In the genomic region with DNA sequence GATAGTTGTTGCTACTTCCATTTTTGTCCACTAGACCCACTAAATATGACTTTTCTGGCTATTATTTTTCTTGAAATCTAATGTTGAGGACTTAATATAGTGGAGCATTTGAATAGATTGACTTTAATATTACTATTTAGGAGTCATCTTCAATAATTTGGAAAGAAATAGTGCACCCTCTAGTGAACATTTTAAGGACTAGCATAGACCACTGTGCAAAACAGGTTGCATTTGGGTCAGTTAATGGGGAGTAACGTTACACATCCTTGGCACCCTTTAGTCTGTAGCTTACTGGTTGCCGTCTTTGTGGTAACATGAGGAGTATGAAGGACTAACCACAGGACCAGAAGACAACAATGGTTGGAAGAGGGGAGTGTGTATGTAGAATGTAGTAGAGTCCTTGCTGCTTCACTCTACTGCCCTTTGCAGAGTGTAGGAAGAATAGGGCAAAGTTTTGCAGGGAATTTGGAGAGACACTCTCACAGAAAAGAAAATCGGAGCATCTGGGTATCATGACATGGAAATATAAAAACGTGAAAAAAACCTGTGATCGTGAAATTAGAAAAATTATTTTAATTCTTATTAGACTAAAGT, we compare ENCODE assay signal across 8 cellular contexts. TPM values are rescaled to one million over a fixed set of nuclear protein-coding genes. Genes with fewer than 3 reads are reported as not detected.
DNase-seq lines count a peak whose midpoint lies in the region; TF ChIP-seq lines count a peak whose summit lies in the region.

No MANE protein-coding gene starts in this region.

- H2AFZ ChIP-seq in osteoblast (ENCODE audit: low read length), result no peak overlapping the region

- no peaks in the 10 kb centered on the region for H3K9me3 Mint-ChIP-seq in endodermal cell
- H3K9me3 Mint-ChIP-seq in activated CD4-positive, alpha-beta memory T cell treated with anti-CD3 and anti-CD28 coated beads, Interleukin-2, amount 10 ng/mL, durations not matched to agents 7 days and 5 days, result no peaks in the 10 kb centered on the region

- 83 to 87% methylated on average over 4 to 5 of the region's 5 CpGs for WGBS in endodermal cell (ENCODE audit: insufficient coverage in 1 of 2, insufficient read length in 1 of 2), 2 experiments

- POLR2A ChIA-PET in activated CD4-positive, alpha-beta memory T cell treated with anti-CD3 and anti-CD28 coated beads, Interleukin-2, amount 10 ng/mL, durations not matched to agents 7 days and 5 days (lab: Charles Lee), result no interaction called here

- no peaks in the 10 kb centered on the region for H3K9me3 ChIP-seq in endodermal cell (ENCODE audit: control insufficient read depth, low read length)
- no peaks in the 10 kb centered on the region for H3K9me3 ChIP-seq in osteoblast (ENCODE audit: low read depth, low read length)

- H3K36me3 ChIP-seq in endodermal cell (ENCODE audit: control insufficient read depth, insufficient read depth, low read length) (no peaks in the 10 kb centered on the region), osteoblast (ENCODE audit: insufficient read depth, low read length) (no peaks in the 10 kb centered on the region)

- no peak overlapping the region for H3K9ac ChIP-seq in endodermal cell (ENCODE audit: extremely low read depth, low read length, poor library complexity, severe bottlenecking)

- in situ Hi-C loops in GM13977 (cut with MboI; ENCODE audit: low pct_unique_long_range_greater_than_20kb, low sequenced_read_pairs, unreplicated experiment), result no loop called here

- no peak overlapping the region for H3K4me3 ChIP-seq in endodermal cell (ENCODE audit: low read length)
- H3K4me3 ChIP-seq in osteoblast (ENCODE audit: insufficient read depth, low read length), result no peak overlapping the region

- no peaks in the 10 kb centered on the region for H3K27me3 Mint-ChIP-seq in endodermal cell (ENCODE audit: insufficient read depth)
- peaks cover 20% of the 10 kb centered on the region for H3K27me3 Mint-ChIP-seq in activated CD4-positive, alpha-beta memory T cell treated with anti-CD3 and anti-CD28 coated beads, Interleukin-2, amount 10 ng/mL, durations not matched to agents 7 days and 5 days

- no peaks in the 10 kb centered on the region for H3K4me1 Mint-ChIP-seq in endodermal cell
- no peaks in the 10 kb centered on the region for H3K4me1 Mint-ChIP-seq in activated CD4-positive, alpha-beta memory T cell treated with anti-CD3 and anti-CD28 coated beads, Interleukin-2, amount 10 ng/mL, durations not matched to agents 7 days and 5 days

- no peak overlapping the region for H3K4me2 ChIP-seq in osteoblast (ENCODE audit: insufficient read depth, low read length)

- no peaks in the 10 kb centered on the region for H3K36me3 Mint-ChIP-seq in endodermal cell (ENCODE audit: low read depth)
- H3K36me3 Mint-ChIP-seq in activated CD4-positive, alpha-beta memory T cell treated with anti-CD3 and anti-CD28 coated beads, Interleukin-2, amount 10 ng/mL, durations not matched to agents 7 days and 5 days (ENCODE audit: low read depth), result no peaks in the 10 kb centered on the region

- H4K20me1 ChIP-seq in osteoblast (ENCODE audit: insufficient read depth, low read length), result no peaks in the 10 kb centered on the region

- DNase-seq in GM13977 (ENCODE audit: low spot score) (no peak), NCI-H2107 treated with DMSO at 0.1 percent for 48 hours (lab: John Stamatoyannopoulos, UW; ENCODE audit: unreplicated experiment) (peak; percentile 68), endodermal cell (no peak), osteoblast (ENCODE audit: insufficient read length, low spot score, missing footprints) (no peak), hepatic stellate cell (ENCODE audit: low spot score) (no peak), NCI-H2081 (lab: John Stamatoyannopoulos, UW) (no peak)
- no peak for DNase-seq in stimulated activated CD8-positive, alpha-beta memory T cell treated with anti-CD3 and anti-CD28 coated beads, Interleukin-4, amount 100 ng/mL, for 48 hours
- DNase-seq in activated CD4-positive, alpha-beta memory T cell treated with anti-CD3 and anti-CD28 coated beads, Interleukin-2, amount 10 ng/mL, durations not matched to agents 7 days and 5 days, result no peak

- H3K27me3 ChIP-seq in endodermal cell (ENCODE audit: control insufficient read depth, insufficient read depth, low read length, poor library complexity, severe bottlenecking), result no peaks in the 10 kb centered on the region
- peaks cover 11% of the 10 kb centered on the region for H3K27me3 ChIP-seq in osteoblast (ENCODE audit: insufficient read depth, low read length)

- TF ChIP-seq CTCF in GM13977 (IDR thresholded peaks at IDR 0.05; ENCODE audit: extremely low read depth, insufficient read depth, missing control alignments), result peak; percentile 32
- TF ChIP-seq CTCF in endodermal cell (conservative IDR thresholded peaks at IDR 0.05), result peak; percentile 62
- TF ChIP-seq CTCF in osteoblast (IDR thresholded peaks at IDR 0.05; ENCODE audit: extremely low read depth, low read depth, low read length), result peak; percentile 62

- H3K27ac Mint-ChIP-seq in endodermal cell, result no peak overlapping the region
- H3K27ac Mint-ChIP-seq in activated CD4-positive, alpha-beta memory T cell treated with anti-CD3 and anti-CD28 coated beads, Interleukin-2, amount 10 ng/mL, durations not matched to agents 7 days and 5 days, result no peak overlapping the region

- H3K27ac ChIP-seq in endodermal cell (ENCODE audit: low read depth, low read length), result no peak overlapping the region
- no peak overlapping the region for H3K27ac ChIP-seq in osteoblast (ENCODE audit: low read depth, low read length)

- H3K4me3 Mint-ChIP-seq in endodermal cell, result no peak overlapping the region
- no peak overlapping the region for H3K4me3 Mint-ChIP-seq in activated CD4-positive, alpha-beta memory T cell treated with anti-CD3 and anti-CD28 coated beads, Interleukin-2, amount 10 ng/mL, durations not matched to agents 7 days and 5 days

- H3K79me2 ChIP-seq in osteoblast (ENCODE audit: insufficient read depth, low read length), result no peaks in the 10 kb centered on the region

- CTCF ChIA-PET in activated CD4-positive, alpha-beta memory T cell treated with anti-CD3 and anti-CD28 coated beads, Interleukin-2, amount 10 ng/mL, durations not matched to agents 7 days and 5 days (lab: Charles Lee), result interaction anchor here (1.5 to 1.7 kb wide), 2 partner anchors 192 to 210 kb away, joined by 4 to 10 read pairs; no protein-coding TSS in a partner anchor

- H3K4me1 ChIP-seq in endodermal cell (ENCODE audit: control insufficient read depth, insufficient read depth, low read length) (no peaks in the 10 kb centered on the region), osteoblast (ENCODE audit: insufficient read depth, low read length) (peaks cover 7% of the 10 kb centered on the region)

RNA-seq across cellular contexts. Expression of a gene that starts 25.2 kb away (rescaled TPM):
- total RNA-seq in endodermal cell, result not detected
- not detected for polyA plus RNA-seq in endodermal cell (2013, experiment 1 of 2)
- polyA plus RNA-seq in endodermal cell (2013, experiment 2 of 2), result not detected
- not detected in 2 replicates for total RNA-seq in osteoblast
- total RNA-seq in activated CD4-positive, alpha-beta memory T cell treated with anti-CD3 and anti-CD28 coated beads, Interleukin-2, amount 10 ng/mL, durations not matched to agents 7 days and 5 days, result not detected
